In the genomic region with DNA sequence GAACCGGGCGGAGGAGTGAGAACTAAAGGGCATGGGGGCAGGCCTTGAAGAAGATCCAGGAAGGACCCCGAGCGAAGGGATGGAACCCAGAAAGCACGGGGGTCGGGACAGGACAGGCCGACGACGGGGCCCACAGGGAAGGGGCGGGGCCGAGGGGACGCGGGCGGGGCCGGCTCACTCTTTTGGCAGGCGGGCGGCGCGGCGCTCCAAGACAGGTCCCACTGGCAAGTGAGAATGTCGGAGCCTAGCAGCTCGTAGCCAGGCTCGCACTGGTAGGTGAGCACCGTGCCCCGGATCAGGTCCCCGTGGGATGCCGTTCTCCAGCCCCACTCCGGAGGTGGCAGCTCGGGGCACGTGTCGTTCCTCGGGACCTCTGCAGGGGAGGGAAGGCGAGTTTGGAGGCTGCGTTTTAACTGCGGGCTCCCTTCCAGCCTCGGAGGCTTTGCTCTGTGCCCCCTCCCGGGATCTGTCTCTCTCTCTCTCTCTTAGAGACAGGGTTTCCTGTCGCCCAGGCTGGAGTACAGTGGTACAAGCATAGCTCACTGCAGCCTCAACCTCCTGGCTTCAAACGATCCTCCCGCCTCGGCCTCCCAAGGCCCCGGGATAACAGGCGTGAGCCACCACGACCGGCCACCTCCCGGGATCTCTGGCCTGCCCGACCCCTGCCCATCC, we compare ENCODE assay signal across 10 cellular contexts. TPM values are rescaled to one million over a fixed set of nuclear protein-coding genes. Genes with fewer than 3 reads are reported as not detected.
DNase-seq lines count a peak whose midpoint lies in the region; ATAC-seq and TF ChIP-seq lines count a peak whose summit lies in the region.
"Had no signal": no experiment of that assay in that cellular context is flagged by ENCODE, and none has a peak within 500 bp of the region (broad histone marks: within the 10 kb centered on the region; RNA-seq: fewer than 3 reads in every experiment).

No MANE protein-coding gene starts in this region.

- peaks cover 18% of the 10 kb centered on the region for H3K4me1 Mint-ChIP-seq in CD4-positive, alpha-beta T cell (ENCODE audit: low read depth)

- no peaks in the 10 kb centered on the region for H3K9me3 ChIP-seq in CD4-positive, alpha-beta T cell (ENCODE audit: control insufficient read depth, low read length)
- H3K9me3 ChIP-seq in psoas muscle: no peaks in the 10 kb centered on the region
- H3K9me3 ChIP-seq: gastrocnemius medialis had no signal

- no peak for TF ChIP-seq CTCF in CD4-positive, alpha-beta T cell (IDR thresholded peaks at IDR 0.05)
- TF ChIP-seq CTCF in psoas muscle (IDR thresholded peaks at IDR 0.05): no peak

- no peaks in the 10 kb centered on the region for H3K9me3 Mint-ChIP-seq in CD4-positive, alpha-beta T cell

- peaks cover 29% of the 10 kb centered on the region for H3K27me3 Mint-ChIP-seq in CD4-positive, alpha-beta T cell

- CTCF ChIA-PET in CD4-positive, alpha-beta T cell (lab: Charles Lee): interaction anchor here (2.3 kb wide), 1 partner anchor 28 kb away, joined by 7 read pairs; no protein-coding TSS in a partner anchor

- intact Hi-C loops in CD4-positive, alpha-beta T cell (cut with DNase I, micrococcal nuclease): no loop called here
- intact Hi-C loops in psoas muscle (cut with DNase I): no loop called here

- peak; percentile 40 for ATAC-seq in CD4-positive, alpha-beta T cell (ENCODE audit: poor library complexity)
- ATAC-seq in psoas muscle (peak in 1 of 4 donors; percentile 10), HG03039 (IDR thresholded peaks at IDR 0.05; ENCODE audit: unreplicated experiment) (no peak), GM19324 (IDR thresholded peaks at IDR 0.05; ENCODE audit: low FRiP score, unreplicated experiment) (no peak)
- ATAC-seq: gastrocnemius medialis had no signal

- peaks cover 23% of the 10 kb centered on the region for H3K27me3 ChIP-seq in CD4-positive, alpha-beta T cell (ENCODE audit: control insufficient read depth, insufficient read depth, low read length)
- peaks cover 0 to 51% (median 24%) of the 10 kb centered on the region in 3 donors for H3K27me3 ChIP-seq in psoas muscle (ENCODE audit: insufficient read depth in 3 of 3, low read length in 2 of 3)

- 4 to 7% (median 4%) methylated on average over 37 to 47 of the region's 47 CpGs for WGBS in psoas muscle, 3 donors

- no peaks in the 10 kb centered on the region for H3K36me3 Mint-ChIP-seq in CD4-positive, alpha-beta T cell (ENCODE audit: low read depth)

- peak overlapping the region; percentile 89 for H3K4me3 Mint-ChIP-seq in CD4-positive, alpha-beta T cell

- no peaks in the 10 kb centered on the region for H3K4me1 ChIP-seq in psoas muscle
- H3K4me1 ChIP-seq: gastrocnemius medialis had no signal

- H3K27ac Mint-ChIP-seq in CD4-positive, alpha-beta T cell: no peak overlapping the region

- DNase-seq in CD4-positive, alpha-beta T cell: peak in 8 of 10 experiments; percentile 12 to 53 (median 17)
- DNase-seq in activated CD4-positive, alpha-beta T cell treated with anti-CD3 and anti-CD28 coated beads for 48 hours: peak; percentile 54
- peak; percentile 6 for DNase-seq in effector CD8-positive, alpha-beta T cell (lab: John Stamatoyannopoulos, UW)
- DNase-seq in psoas muscle (no peak), NCI-H226 (no peak), DMS79 (lab: John Stamatoyannopoulos, UW) (no peak)
- DNase-seq: gastrocnemius medialis had no signal

- peak overlapping the region; percentile 34 for H3K4me3 ChIP-seq in psoas muscle
- H3K4me3 ChIP-seq: gastrocnemius medialis had no signal

- H3K36me3 ChIP-seq in psoas muscle (ENCODE audit: insufficient read depth in 1 of 2, low read depth in 1 of 2): no peaks in the 10 kb centered on the region
- H3K36me3 ChIP-seq: gastrocnemius medialis had no signal

- POLR2A ChIA-PET in CD4-positive, alpha-beta T cell (lab: Charles Lee): interaction anchor here (1.3 kb wide), 2 partner anchors 13 to 147 kb away, joined by 3 to 10 read pairs; a partner anchor contains a TSS

- H3K27ac ChIP-seq in CD4-positive, alpha-beta T cell (ENCODE audit: low read depth, low read length): no peak overlapping the region
- no peak overlapping the region for H3K27ac ChIP-seq in psoas muscle
- H3K27ac ChIP-seq: gastrocnemius medialis had no signal

RNA-seq across cellular contexts. Expression of a gene that starts 13.7 kb away (rescaled TPM):
- total RNA-seq in CD4-positive, alpha-beta T cell: 10 to 100 TPM; 25.7 to 27.0 TPM
- total RNA-seq in psoas muscle: 10 to 100 TPM; 24.7 to 36.4 (median 32.3) TPM
- polyA plus RNA-seq in psoas muscle: 10 to 100 TPM; 33.3 to 54.3 (median 38.5) TPM

RNA-seq across cellular contexts. Expression of a gene that starts 22.6 kb away (rescaled TPM):
- total RNA-seq in CD4-positive, alpha-beta T cell: not detected
- under 1 TPM; 0.17 to 0.86 (median 0.34) TPM for total RNA-seq in psoas muscle
- polyA plus RNA-seq in psoas muscle: under 1 TPM; 0.05 to 0.23 (median 0.11) TPM
- total RNA-seq: T-helper 2 cell treated with Interferon-gamma antibody and Interleukin-4, amounts not matched to agents 100 ng/mL and 5 ng/mL, for 36 hours had no signal

RNA-seq across cellular contexts. Expression of a gene that starts 23.6 kb away (rescaled TPM):
- total RNA-seq in CD4-positive, alpha-beta T cell: not detected
- under 1 TPM in 2 of 4 donors, not detected in 2; 0.17 to 0.23 TPM for total RNA-seq in psoas muscle
- polyA plus RNA-seq in psoas muscle: under 1 TPM in 2 of 3 donors, not detected in 1; 0.04 to 0.12 TPM
- total RNA-seq: gastrocnemius medialis had no signal

RNA-seq across cellular contexts. Expression of a gene that starts 49.3 kb away (rescaled TPM):
- 10 to 100 TPM; 40.0 to 43.8 TPM for total RNA-seq in CD4-positive, alpha-beta T cell
- total RNA-seq in psoas muscle: 1 to 10 TPM; 3.3 to 5.4 (median 4.1) TPM
- polyA plus RNA-seq in psoas muscle: 1 to 10 TPM; 2.2 to 5.4 (median 5.1) TPM

RNA-seq across cellular contexts. Expression of a gene that starts 56.5 kb away (rescaled TPM):
- 100 to 1,000 TPM; 115 to 118 TPM for total RNA-seq in CD4-positive, alpha-beta T cell
- total RNA-seq in psoas muscle: 10 to 100 TPM; 27.9 to 75.9 (median 51.6) TPM
- 10 to 100 TPM; 17.6 to 34.3 (median 34.1) TPM for polyA plus RNA-seq in psoas muscle

Comparison
In these comparisons a context has a peak if more than half of its experiments do, and no peak if none do; other contexts are left out.
1. DNase-seq: peak in CD4-positive, alpha-beta T cell (8 of 10), activated CD4-positive, alpha-beta T cell treated with anti-CD3 and anti-CD28 coated beads for 48 hours (single experiment) and effector CD8-positive, alpha-beta T cell (single experiment); none in psoas muscle (0 of 2), NCI-H226 (single experiment) and DMS79 (single experiment).